Comparison of ENCODE assay signal across 7 cellular contexts in the genomic region with DNA sequence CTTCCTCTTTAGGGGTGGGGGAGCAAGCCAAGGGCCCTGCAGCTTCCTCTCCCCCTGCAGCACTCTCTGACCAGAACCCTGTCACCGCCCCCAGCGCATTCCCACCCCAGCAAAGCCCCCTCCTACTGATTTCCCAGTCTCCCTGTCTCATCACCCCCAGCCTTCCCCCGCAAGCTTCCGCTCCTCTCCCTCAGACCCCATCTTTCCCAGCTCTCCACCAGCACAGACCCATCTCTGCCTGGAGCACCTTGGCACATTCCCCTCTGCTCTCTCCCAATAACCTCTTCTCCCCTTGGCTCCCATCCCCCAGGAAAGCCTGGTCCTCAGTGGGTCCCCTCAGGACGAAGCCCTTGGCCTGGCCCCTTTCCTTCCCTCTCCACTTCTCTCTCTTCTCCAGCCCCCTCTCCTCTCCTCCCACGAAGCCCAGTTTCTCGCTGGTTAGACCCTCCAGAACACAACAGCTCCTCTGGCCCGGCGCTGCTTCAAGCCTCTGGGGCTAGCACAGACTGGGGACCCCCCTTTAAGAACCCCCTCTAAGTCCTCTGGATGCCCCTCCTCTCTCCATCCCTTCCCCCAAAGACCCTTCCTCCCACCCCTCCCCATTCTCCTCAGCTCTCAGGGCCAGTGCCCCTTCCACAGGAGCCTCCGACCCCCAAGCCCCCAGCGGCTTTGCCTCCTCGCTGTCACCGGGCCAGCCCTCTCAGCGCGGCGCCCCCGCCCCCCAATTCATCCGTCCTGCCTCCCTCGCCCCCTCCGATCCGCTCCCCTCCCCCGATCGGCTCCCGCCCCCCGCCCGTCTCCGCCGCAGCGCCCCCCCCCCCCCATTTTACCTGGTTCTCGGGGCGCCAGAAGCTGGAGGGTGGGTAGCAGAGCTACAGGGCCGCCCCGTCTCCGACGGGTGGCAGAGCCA. TPM values are rescaled to one million over a fixed set of nuclear protein-coding genes. Genes with fewer than 3 reads are reported as not detected.
DNase-seq lines count a peak whose midpoint lies in the region; ATAC-seq and TF ChIP-seq lines count a peak whose summit lies in the region.

No MANE protein-coding gene starts in this region.

- CTCF ChIA-PET in CD4-positive, alpha-beta T cell (lab: Charles Lee), result interaction anchor here (1.0 to 2.9 kb wide), 2 partner anchors 21 to 34 kb away, joined by 6 to 10 read pairs; no protein-coding TSS in a partner anchor

- peak overlapping the region; percentile 25 for H3K4me3 Mint-ChIP-seq in CD4-positive, alpha-beta T cell
- peak overlapping the region; percentile 61 to 65 for H3K4me3 Mint-ChIP-seq in effector memory CD8-positive, alpha-beta T cell

- no peak overlapping the region for H3K4me3 ChIP-seq in NB4 (ENCODE audit: low read depth, low read length)
- H3K4me3 ChIP-seq in osteoblast (ENCODE audit: insufficient read depth, low read length), result no peak overlapping the region
- H3K4me3 ChIP-seq in tibial artery, result no peak overlapping the region

- peaks cover 15% of the 10 kb centered on the region for H3K36me3 Mint-ChIP-seq in CD4-positive, alpha-beta T cell (ENCODE audit: low read depth)
- peaks cover 8% of the 10 kb centered on the region for H3K36me3 Mint-ChIP-seq in effector memory CD8-positive, alpha-beta T cell (ENCODE audit: insufficient read depth)

- H3K27ac ChIP-seq in CD4-positive, alpha-beta T cell (ENCODE audit: low read depth, low read length), result no peak overlapping the region
- no peak overlapping the region for H3K27ac ChIP-seq in osteoblast (ENCODE audit: low read depth, low read length)
- no peak overlapping the region for H3K27ac ChIP-seq in tibial artery

- no peak overlapping the region for H2AFZ ChIP-seq in osteoblast (ENCODE audit: low read length)

- peaks cover 16% of the 10 kb centered on the region for H3K4me1 Mint-ChIP-seq in CD4-positive, alpha-beta T cell (ENCODE audit: low read depth)
- H3K4me1 Mint-ChIP-seq in effector memory CD8-positive, alpha-beta T cell (ENCODE audit: low read depth in 2 of 2), result peaks cover 11 to 14% of the 10 kb centered on the region in 2 donors

- no peak overlapping the region for H3K27ac Mint-ChIP-seq in CD4-positive, alpha-beta T cell
- H3K27ac Mint-ChIP-seq in effector memory CD8-positive, alpha-beta T cell, result peak overlapping the region in 1 of 2 donors; percentile 41

- no peaks in the 10 kb centered on the region for H3K9me3 ChIP-seq in CD4-positive, alpha-beta T cell (ENCODE audit: control insufficient read depth, low read length)
- H3K9me3 ChIP-seq in osteoblast (ENCODE audit: low read depth, low read length), result no peaks in the 10 kb centered on the region
- no peaks in the 10 kb centered on the region for H3K9me3 ChIP-seq in tibial artery

- no peak for TF ChIP-seq POLR2A in NB4 (IDR thresholded peaks at IDR 0.05; ENCODE audit: extremely low read depth, insufficient read length)

- no peak for ATAC-seq in CD4-positive, alpha-beta T cell (ENCODE audit: poor library complexity)
- ATAC-seq in effector memory CD8-positive, alpha-beta T cell (replicated peaks), result no peak

- intact Hi-C loops in CD4-positive, alpha-beta T cell (cut with DNase I, micrococcal nuclease), result loop anchor here (1.0 to 5.0 kb wide), 3 partner anchors 34 to 170 kb away; no protein-coding TSS in a partner anchor
- intact Hi-C loops in tibial artery (cut with DNase I; ENCODE audit: low total_unique reads), result loop anchor here (5.0 to 10.0 kb wide), 4 partner anchors 68 to 338 kb away; no protein-coding TSS in a partner anchor

- no peaks in the 10 kb centered on the region for H3K4me1 ChIP-seq in osteoblast (ENCODE audit: insufficient read depth, low read length)
- peaks cover 0 to 7% (median 3%) of the 10 kb centered on the region in 4 donors for H3K4me1 ChIP-seq in tibial artery

- H3K27me3 ChIP-seq in CD4-positive, alpha-beta T cell (ENCODE audit: control insufficient read depth, insufficient read depth, low read length), result peaks cover 14% of the 10 kb centered on the region
- H3K27me3 ChIP-seq in osteoblast (ENCODE audit: insufficient read depth, low read length) (peaks cover 21% of the 10 kb centered on the region), tibial artery (peaks cover 0 to 55% of the 10 kb centered on the region in 2 donors)

- peaks cover 45% of the 10 kb centered on the region for H3K27me3 Mint-ChIP-seq in CD4-positive, alpha-beta T cell
- H3K27me3 Mint-ChIP-seq in effector memory CD8-positive, alpha-beta T cell, result peaks cover 29 to 55% of the 10 kb centered on the region in 2 donors

- H4K20me1 ChIP-seq in osteoblast (ENCODE audit: insufficient read depth, low read length), result no peaks in the 10 kb centered on the region

- no peaks in the 10 kb centered on the region for H3K9me3 Mint-ChIP-seq in CD4-positive, alpha-beta T cell
- no peaks in the 10 kb centered on the region for H3K9me3 Mint-ChIP-seq in effector memory CD8-positive, alpha-beta T cell

- POLR2A ChIA-PET in CD4-positive, alpha-beta T cell (lab: Charles Lee), result interaction anchor here (0.6 to 1.8 kb wide), 3 partner anchors 22 to 56 kb away, joined by 3 to 6 read pairs (median 3); a partner anchor contains a TSS

- H3K36me3 ChIP-seq in osteoblast (ENCODE audit: insufficient read depth, low read length) (no peaks in the 10 kb centered on the region), tibial artery (no peaks in the 10 kb centered on the region)

- H3K4me2 ChIP-seq in osteoblast (ENCODE audit: insufficient read depth, low read length), result no peak overlapping the region

- no peak for DNase-seq in CD4-positive, alpha-beta T cell
- DNase-seq in NB4 (ENCODE audit: low read depth) (peak; percentile 32), osteoblast (ENCODE audit: insufficient read length, low spot score, missing footprints) (peak; percentile 88), tibial artery (no peak), HuH-7.5 (ENCODE audit: low spot score) (no peak), SIG-M5 (lab: John Stamatoyannopoulos, UW) (no peak)
- DNase-seq in effector memory CD8-positive, alpha-beta T cell, result no peak

- H3K79me2 ChIP-seq in osteoblast (ENCODE audit: insufficient read depth, low read length), result no peaks in the 10 kb centered on the region

- TF ChIP-seq CTCF in CD4-positive, alpha-beta T cell (IDR thresholded peaks at IDR 0.05), result no peak
- TF ChIP-seq CTCF in NB4 (IDR thresholded peaks at IDR 0.05; ENCODE audit: low read depth, low read length) (no peak), osteoblast (IDR thresholded peaks at IDR 0.05; ENCODE audit: extremely low read depth, low read depth, low read length) (no peak), tibial artery (IDR thresholded peaks at IDR 0.05) (no peak)

RNA-seq across cellular contexts. Expression of a gene that starts 0.6 kb away (rescaled TPM):
- total RNA-seq in CD4-positive, alpha-beta T cell, result under 1 TPM; 0.05 to 0.31 TPM
- 62.5 and 90.1 TPM in 2 replicates for total RNA-seq in osteoblast

RNA-seq across cellular contexts. Expression of a gene that starts 21.5 kb away (rescaled TPM):
- total RNA-seq in CD4-positive, alpha-beta T cell, result 100 to 1,000 TPM; 668 to 672 TPM
- 0.29 TPM in 1 of 2 replicates, not detected in the other for total RNA-seq in osteoblast

RNA-seq across cellular contexts. Expression of a gene that starts 37.4 kb away (rescaled TPM):
- 1 to 10 TPM; 5.0 to 6.0 TPM for total RNA-seq in CD4-positive, alpha-beta T cell
- total RNA-seq in osteoblast, result 0.29 and 0.36 TPM in 2 replicates

RNA-seq across cellular contexts. Expression of a gene that starts 55.9 kb away (rescaled TPM):
- total RNA-seq in CD4-positive, alpha-beta T cell, result 1,000 to 10,000 TPM; 1,632 to 1,657 TPM
- total RNA-seq in osteoblast, result 114 and 130 TPM in 2 replicates

Comparison
In these comparisons a context has a peak if more than half of its experiments do, and no peak if none do; other contexts are left out.
1. DNase-seq: peak in NB4 (single experiment) and osteoblast (single experiment); none in CD4-positive, alpha-beta T cell (0 of 10), effector memory CD8-positive, alpha-beta T cell (0 of 3), tibial artery (0 of 2), HuH-7.5 (single experiment) and SIG-M5 (single experiment).
2. RNA of a gene that starts 0.6 kb away (total RNA-seq): 62.5 to 90.1 TPM in osteoblast; 0.05 to 0.31 TPM in CD4-positive, alpha-beta T cell; every median in the first group is over 10 times any median in the second.
3. RNA of a gene that starts 21.5 kb away (total RNA-seq): 668 to 672 TPM in CD4-positive, alpha-beta T cell; 0.29 TPM in osteoblast; every median in the first group is over 100 times any median in the second.